In genomic region chr9:93582115-93582514, GRCh38 we compare ENCODE assay signal across 10 cellular contexts. TPM values are rescaled to one million over a fixed set of nuclear protein-coding genes. Genes with fewer than 3 reads are reported as not detected.
DNase-seq lines count a peak whose midpoint lies in the region; ATAC-seq and TF ChIP-seq lines count a peak whose summit lies in the region.
"Had no signal": no experiment of that assay in that cellular context is flagged by ENCODE, and none has a peak within 500 bp of the region (broad histone marks: within the 10 kb centered on the region; RNA-seq: fewer than 3 reads in every experiment).

No MANE protein-coding gene starts in this region.

- TF ChIP-seq EP300 in transverse colon (IDR thresholded peaks at IDR 0.05; ENCODE audit: low read depth) = no peak

- 50 to 88% methylated on average over 1 to 5 of the region's 5 CpGs for WGBS in transverse colon (ENCODE audit: low coverage in 1 of 2), 2 donors

- peaks cover 19% of the 10 kb centered on the region for H3K4me1 Mint-ChIP-seq in activated CD8-positive, alpha-beta T cell treated with anti-CD3 and anti-CD28 coated beads, Interleukin-2, amount 10 ng/mL, durations not matched to agents 7 days and 5 days (ENCODE audit: low read depth)
- H3K4me1 Mint-ChIP-seq in activated CD8-positive, alpha-beta T cell treated with anti-CD3 and anti-CD28 coated beads for 36 hours (ENCODE audit: low read depth) = peaks cover 37% of the 10 kb centered on the region

- intact Hi-C loops in activated CD8-positive, alpha-beta T cell treated with anti-CD3 and anti-CD28 coated beads for 36 hours (cut with micrococcal nuclease) = no loop called here
- intact Hi-C loops in transverse colon (cut with DNase I; ENCODE audit: low total_unique reads) = no loop called here

- in situ Hi-C loops in transverse colon (cut with MboI; ENCODE audit: low pct_ligation_motif_present in 1 of 4, low pct_unique_long_range_greater_than_20kb in 1 of 4, low sequenced_read_pairs in 3 of 4) = no loop called here

- H3K9me3 Mint-ChIP-seq in activated CD8-positive, alpha-beta T cell treated with anti-CD3 and anti-CD28 coated beads, Interleukin-2, amount 10 ng/mL, durations not matched to agents 7 days and 5 days (ENCODE audit: insufficient read depth) = peaks cover 17% of the 10 kb centered on the region
- H3K9me3 Mint-ChIP-seq in activated CD8-positive, alpha-beta T cell treated with anti-CD3 and anti-CD28 coated beads for 36 hours = peaks cover 12% of the 10 kb centered on the region
- H3K9me3 Mint-ChIP-seq: natural killer cell had no signal

- no peak for ATAC-seq in activated CD8-positive, alpha-beta T cell treated with anti-CD3 and anti-CD28 coated beads, Interleukin-2, amount 10 ng/mL, durations not matched to agents 7 days and 5 days
- no peak for ATAC-seq in activated CD8-positive, alpha-beta T cell treated with anti-CD3 and anti-CD28 coated beads for 36 hours
- ATAC-seq in left lobe of liver (peak; percentile 63), GM21717 (IDR thresholded peaks at IDR 0.05; ENCODE audit: unreplicated experiment) (no peak), GM18907 (IDR thresholded peaks at IDR 0.05; ENCODE audit: unreplicated experiment) (no peak)

- H3K27ac Mint-ChIP-seq in activated CD8-positive, alpha-beta T cell treated with anti-CD3 and anti-CD28 coated beads, Interleukin-2, amount 10 ng/mL, durations not matched to agents 7 days and 5 days = no peak overlapping the region
- H3K27ac Mint-ChIP-seq in activated CD8-positive, alpha-beta T cell treated with anti-CD3 and anti-CD28 coated beads for 36 hours = no peak overlapping the region
- H3K27ac Mint-ChIP-seq: activated T-helper 1 cell treated with anti-CD3 and anti-CD28 coated beads, Interleukin-12 subunit alpha, Interleukin-12 subunit beta, Interleukin-2, Interleukin-4 antibody, amounts not matched to agents 30 ng/mL and 10 ng/mL and 1 ng/mL, durations not matched to agents 14 hours and 24 hours and 36 hours had no signal

- TF ChIP-seq CTCF in activated CD8-positive, alpha-beta T cell treated with anti-CD3 and anti-CD28 coated beads for 36 hours (IDR thresholded peaks at IDR 0.05) = no peak
- no peak for TF ChIP-seq CTCF in VCaP (conservative IDR thresholded peaks at IDR 0.05)
- TF ChIP-seq CTCF in transverse colon (IDR thresholded peaks at IDR 0.05) = no peak

- peaks cover 13% of the 10 kb centered on the region for H3K36me3 Mint-ChIP-seq in activated CD8-positive, alpha-beta T cell treated with anti-CD3 and anti-CD28 coated beads, Interleukin-2, amount 10 ng/mL, durations not matched to agents 7 days and 5 days (ENCODE audit: low read depth)
- peaks cover 14% of the 10 kb centered on the region for H3K36me3 Mint-ChIP-seq in activated CD8-positive, alpha-beta T cell treated with anti-CD3 and anti-CD28 coated beads for 36 hours (ENCODE audit: low read depth)
- H3K36me3 Mint-ChIP-seq: natural killer cell had no signal

- no peaks in the 10 kb centered on the region for H3K36me3 ChIP-seq in transverse colon

- POLR2A ChIA-PET in activated CD8-positive, alpha-beta T cell treated with anti-CD3 and anti-CD28 coated beads, Interleukin-2, amount 10 ng/mL, durations not matched to agents 7 days and 5 days (lab: Charles Lee) = interaction anchor here (2.2 kb wide), 1 partner anchor 15 kb away, joined by 6 read pairs; no protein-coding TSS in a partner anchor
- POLR2A ChIA-PET in activated CD8-positive, alpha-beta T cell treated with anti-CD3 and anti-CD28 coated beads for 36 hours (lab: Charles Lee) = no interaction called here

- H3K27ac ChIP-seq in VCaP (peak overlapping the region; percentile 49), transverse colon (peak overlapping the region in 3 of 4 donors; percentile 6 to 62 (median 18))

- H3K9me3 ChIP-seq in transverse colon = no peaks in the 10 kb centered on the region

- no peak overlapping the region for H3K4me3 ChIP-seq in transverse colon

- H3K4me1 ChIP-seq in transverse colon = peaks cover 0 to 55% (median 44%) of the 10 kb centered on the region in 4 donors

- H3K27me3 ChIP-seq in transverse colon = no peaks in the 10 kb centered on the region

- H3K27me3 Mint-ChIP-seq in activated CD8-positive, alpha-beta T cell treated with anti-CD3 and anti-CD28 coated beads, Interleukin-2, amount 10 ng/mL, durations not matched to agents 7 days and 5 days (ENCODE audit: low read depth) = no peaks in the 10 kb centered on the region
- H3K27me3 Mint-ChIP-seq in activated CD8-positive, alpha-beta T cell treated with anti-CD3 and anti-CD28 coated beads for 36 hours = no peaks in the 10 kb centered on the region

- H3K4me3 Mint-ChIP-seq in activated CD8-positive, alpha-beta T cell treated with anti-CD3 and anti-CD28 coated beads, Interleukin-2, amount 10 ng/mL, durations not matched to agents 7 days and 5 days = no peak overlapping the region
- H3K4me3 Mint-ChIP-seq in activated CD8-positive, alpha-beta T cell treated with anti-CD3 and anti-CD28 coated beads for 36 hours = no peak overlapping the region
- H3K4me3 Mint-ChIP-seq: activated T-helper 1 cell treated with anti-CD3 and anti-CD28 coated beads, Interleukin-12 subunit alpha, Interleukin-12 subunit beta, Interleukin-2, Interleukin-4 antibody, amounts not matched to agents 30 ng/mL and 10 ng/mL and 1 ng/mL, durations not matched to agents 14 hours and 24 hours and 36 hours; natural killer cell had no signal

- no peak for TF ChIP-seq POLR2A in transverse colon (IDR thresholded peaks at IDR 0.05)

- peak; percentile 13 for DNase-seq in activated CD8-positive, alpha-beta T cell treated with anti-CD3 and anti-CD28 coated beads, Interleukin-2, amount 10 ng/mL, durations not matched to agents 7 days and 5 days
- DNase-seq in activated CD8-positive, alpha-beta T cell treated with anti-CD3 and anti-CD28 coated beads for 36 hours = no peak
- DNase-seq in left lobe of liver (ENCODE audit: low spot score) = peak; percentile 45
- DNase-seq in transverse colon = peak; percentile 26
- no peak for DNase-seq in GM19238 (ENCODE audit: insufficient read length, low spot score)
- DNase-seq: natural killer cell had no signal

- CTCF ChIA-PET in activated CD8-positive, alpha-beta T cell treated with anti-CD3 and anti-CD28 coated beads, Interleukin-2, amount 10 ng/mL, durations not matched to agents 7 days and 5 days (lab: Charles Lee) = interaction anchor here (1.4 kb wide), 1 partner anchor 16 kb away, joined by 5 read pairs; no protein-coding TSS in a partner anchor
- CTCF ChIA-PET in activated CD8-positive, alpha-beta T cell treated with anti-CD3 and anti-CD28 coated beads for 36 hours (lab: Charles Lee) = interaction anchor here (3.6 kb wide), 1 partner anchor 16 kb away, joined by 23 read pairs; no protein-coding TSS in a partner anchor

RNA-seq across cellular contexts. Expression of gene PHF2, which starts 5.7 kb away (rescaled TPM):
- total RNA-seq in activated CD8-positive, alpha-beta T cell treated with anti-CD3 and anti-CD28 coated beads, Interleukin-2, amount 10 ng/mL, durations not matched to agents 7 days and 5 days = 10 to 100 TPM; 22.1 to 23.5 TPM
- total RNA-seq in activated CD8-positive, alpha-beta T cell treated with anti-CD3 and anti-CD28 coated beads for 36 hours = 10 to 100 TPM; 12.9 to 13.1 TPM
- total RNA-seq in left lobe of liver (7.3 TPM), transverse colon (10 to 100 TPM; 21.1 to 38.2 (median 21.3) TPM)

Comparison
In these comparisons a context has a peak if more than half of its experiments do, and no peak if none do; other contexts are left out.
1. DNase-seq: peak in activated CD8-positive, alpha-beta T cell treated with anti-CD3 and anti-CD28 coated beads, Interleukin-2, amount 10 ng/mL, durations not matched to agents 7 days and 5 days (single experiment), left lobe of liver (single experiment) and transverse colon (single experiment); none in activated CD8-positive, alpha-beta T cell treated with anti-CD3 and anti-CD28 coated beads for 36 hours (single experiment) and GM19238 (single experiment).